Comparison of ENCODE assay signal across 17 cellular contexts in genomic region chr4:142497606-142498005, GRCh38.
"Had no signal": no experiment of that assay in that cellular context is flagged by ENCODE, and none has a peak within 500 bp of the region (broad histone marks: within the 10 kb centered on the region; RNA-seq: fewer than 3 reads in every experiment).

No MANE protein-coding gene starts in this region.

- ATAC-seq: activated CD4-positive, CD25-positive, alpha-beta regulatory T cell treated with anti-CD3 and anti-CD28 coated beads, Interleukin-2, amount 50 U/mL, for 24 hours; activated naive CD8-positive, alpha-beta T cell treated with anti-CD3 and anti-CD28 coated beads, Interleukin-2, amount 50 U/mL, for 24 hours; gastrocnemius medialis; naive thymus-derived CD8-positive, alpha-beta T cell; stimulated activated naive CD8-positive, alpha-beta T cell treated with anti-CD3 and anti-CD28 coated beads, Interleukin-15, Interleukin-2, amounts not matched to agents 100 U/mL and 50 U/mL, for 24 hours; T-helper 17 cell; upper lobe of right lung had no signal

- DNase-seq: activated CD4-positive, alpha-beta memory T cell treated with anti-CD3 and anti-CD28 coated beads, Interleukin-2, amount 10 ng/mL, durations not matched to agents 7 days and 5 days; activated CD4-positive, alpha-beta T cell treated with anti-CD3 and anti-CD28 coated beads, Interleukin-2, amount 10 ng/mL, durations not matched to agents 24 days and 14 days; activated gamma-delta T cell; activated naive CD4-positive, alpha-beta T cell treated with anti-CD3 and anti-CD28 coated beads, Interleukin-2, amount 50 U/mL, for 16 hours; activated naive CD8-positive, alpha-beta T cell treated with anti-CD3 and anti-CD28 coated beads, Interleukin-2, amount 50 U/mL, for 24 hours; aorta; gastrocnemius medialis; hippocampal formation; kidney glomerular epithelial cell; left ventricle myocardium inferior; naive thymus-derived CD8-positive, alpha-beta T cell; retina; stimulated activated CD4-positive, alpha-beta T cell treated with anti-CD3 and anti-CD28 coated beads, Interleukin-4, amount 100 ng/mL, for 24 hours; stimulated activated naive CD8-positive, alpha-beta T cell treated with anti-CD3 and anti-CD28 coated beads, Interleukin-15, Interleukin-2, amounts not matched to agents 100 U/mL and 50 U/mL, for 24 hours; T-helper 17 cell; upper lobe of right lung had no signal
